Comparison of ENCODE assay signal across 2 cellular contexts in genomic region chr4:113636438-113636818, GRCh38.
TF ChIP-seq lines count a peak whose summit lies in the region.

No MANE protein-coding gene starts in this region.

TF ChIP-seq in IMR-90, 13 proteins besides CTCF, POLR2A, EP300 and RAD21 (continued from another document):
- TF ChIP-seq FOS (IDR thresholded peaks at IDR 0.05; ENCODE audit: low read depth, low read length): no peak
- TF ChIP-seq, protein P1, sequence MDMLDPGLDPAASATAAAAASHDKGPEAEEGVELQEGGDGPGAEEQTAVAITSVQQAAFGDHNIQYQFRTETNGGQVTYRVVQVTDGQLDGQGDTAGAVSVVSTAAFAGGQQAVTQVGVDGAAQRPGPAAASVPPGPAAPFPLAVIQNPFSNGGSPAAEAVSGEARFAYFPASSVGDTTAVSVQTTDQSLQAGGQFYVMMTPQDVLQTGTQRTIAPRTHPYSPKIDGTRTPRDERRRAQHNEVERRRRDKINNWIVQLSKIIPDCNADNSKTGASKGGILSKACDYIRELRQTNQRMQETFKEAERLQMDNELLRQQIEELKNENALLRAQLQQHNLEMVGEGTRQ (IDR thresholded peaks at IDR 0.05; ENCODE audit: low read depth, low read length): no peak
- TF ChIP-seq NFE2L2 (IDR thresholded peaks at IDR 0.05; ENCODE audit: low read depth, low read length): no peak
- TF ChIP-seq RFX5 (IDR thresholded peaks at IDR 0.05; ENCODE audit: low read depth, low read length): no peak
- TF ChIP-seq SMC3 (IDR thresholded peaks at IDR 0.05; ENCODE audit: low read depth, low read length): no peak
- TF ChIP-seq CHD1 (IDR thresholded peaks at IDR 0.05; ENCODE audit: low read depth, low read length): no peak
- TF ChIP-seq, protein P2, sequence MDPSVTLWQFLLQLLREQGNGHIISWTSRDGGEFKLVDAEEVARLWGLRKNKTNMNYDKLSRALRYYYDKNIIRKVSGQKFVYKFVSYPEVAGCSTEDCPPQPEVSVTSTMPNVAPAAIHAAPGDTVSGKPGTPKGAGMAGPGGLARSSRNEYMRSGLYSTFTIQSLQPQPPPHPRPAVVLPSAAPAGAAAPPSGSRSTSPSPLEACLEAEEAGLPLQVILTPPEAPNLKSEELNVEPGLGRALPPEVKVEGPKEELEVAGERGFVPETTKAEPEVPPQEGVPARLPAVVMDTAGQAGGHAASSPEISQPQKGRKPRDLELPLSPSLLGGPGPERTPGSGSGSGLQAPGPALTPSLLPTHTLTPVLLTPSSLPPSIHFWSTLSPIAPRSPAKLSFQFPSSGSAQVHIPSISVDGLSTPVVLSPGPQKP (IDR thresholded peaks at IDR 0.05; ENCODE audit: borderline replicate concordance, low read depth, low read length): no peak
- TF ChIP-seq BHLHE40 (IDR thresholded peaks at IDR 0.05; ENCODE audit: low read depth, low read length): no peak
- TF ChIP-seq MAFK (IDR thresholded peaks at IDR 0.05; ENCODE audit: low read depth, low read length): no peak
- TF ChIP-seq CEBPB (IDR thresholded peaks at IDR 0.05; ENCODE audit: low read depth, low read length): no peak
TF ChIP-seq in IMR-90: peak in this region for 0.

TF ChIP-seq in K562, 482 proteins besides CTCF, POLR2A, EP300 and RAD21:
- TF ChIP-seq, protein P3, sequence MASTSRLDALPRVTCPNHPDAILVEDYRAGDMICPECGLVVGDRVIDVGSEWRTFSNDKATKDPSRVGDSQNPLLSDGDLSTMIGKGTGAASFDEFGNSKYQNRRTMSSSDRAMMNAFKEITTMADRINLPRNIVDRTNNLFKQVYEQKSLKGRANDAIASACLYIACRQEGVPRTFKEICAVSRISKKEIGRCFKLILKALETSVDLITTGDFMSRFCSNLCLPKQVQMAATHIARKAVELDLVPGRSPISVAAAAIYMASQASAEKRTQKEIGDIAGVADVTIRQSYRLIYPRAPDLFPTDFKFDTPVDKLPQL (IDR thresholded peaks at IDR 0.05; ENCODE audit: extremely low read depth, insufficient read length): no peak
- peak; percentile 58; the same call in 1 of the 2 replicates for TF ChIP-seq SPI1 (IDR thresholded peaks at IDR 0.05; ENCODE audit: borderline replicate concordance, low read depth, low read length)
